17 cellular contexts compared by ENCODE assay signal in the genomic region with DNA sequence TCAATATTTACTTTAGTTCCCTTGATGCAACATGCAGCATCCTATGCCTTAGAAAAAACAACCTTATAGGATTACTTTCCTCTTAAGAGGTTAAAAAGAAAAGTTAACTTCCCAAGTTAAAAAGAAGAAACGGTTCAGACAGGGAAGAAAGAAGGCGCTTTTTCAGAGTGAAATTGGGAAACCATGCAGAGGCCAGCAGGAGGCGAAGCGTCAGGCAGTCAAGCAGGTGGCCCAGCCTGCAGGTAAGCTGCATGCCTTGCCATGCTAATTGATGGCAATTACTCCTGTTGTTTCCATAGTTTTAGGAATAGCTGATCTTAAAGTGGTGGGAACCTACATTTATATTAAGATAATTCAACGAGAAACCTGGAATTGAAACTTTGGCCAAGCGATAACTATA.
DNase-seq lines count a peak whose midpoint lies in the region; ATAC-seq lines count a peak whose summit lies in the region.
"Had no signal": no experiment of that assay in that cellular context is flagged by ENCODE, and none has a peak within 500 bp of the region (broad histone marks: within the 10 kb centered on the region; RNA-seq: fewer than 3 reads in every experiment).

No MANE protein-coding gene starts in this region.

- no peak overlapping the region for H3K18ac ChIP-seq in mesendoderm (ENCODE audit: low read length)

- H3K79me1 ChIP-seq in mesendoderm (ENCODE audit: low read length) = no peaks in the 10 kb centered on the region

- intact Hi-C loops in posterior vena cava (cut with DNase I) = no loop called here

- no peak overlapping the region for H3K23ac ChIP-seq in mesendoderm (ENCODE audit: low read length)

- no peak overlapping the region for H3K4ac ChIP-seq in mesendoderm (ENCODE audit: low read depth, low read length)

- no peak overlapping the region for H2BK15ac ChIP-seq in mesendoderm (replicated peaks; ENCODE audit: low read depth)

- no peak overlapping the region for H3K4me3 ChIP-seq in H7 (ENCODE audit: insufficient read depth, low read depth, low read length)
- no peak overlapping the region for H3K4me3 ChIP-seq in mesendoderm (ENCODE audit: low read length)
- H3K4me3 ChIP-seq: BLaER1 treated with 17β-estradiol and CSF1 and Interleukin-3, amounts not matched to agents 10 nM and 100 nM; GM23248 had no signal

- H3K9ac ChIP-seq in mesendoderm (ENCODE audit: low read length) = no peak overlapping the region
- H3K9ac ChIP-seq: BLaER1 treated with 17β-estradiol and CSF1 and Interleukin-3, amounts not matched to agents 10 nM and 100 nM; GM23248 had no signal

- no peaks in the 10 kb centered on the region for H3K4me1 ChIP-seq in mesendoderm (ENCODE audit: control insufficient read depth, low read depth, low read length)
- H3K4me1 ChIP-seq: BLaER1 treated with 17β-estradiol and CSF1 and Interleukin-3, amounts not matched to agents 10 nM and 100 nM had no signal

- H4K8ac ChIP-seq in mesendoderm (ENCODE audit: low read depth, low read length) = no peak overlapping the region

- H2BK120ac ChIP-seq in mesendoderm (ENCODE audit: low read depth, low read length) = no peak overlapping the region

- H3K27ac ChIP-seq in mesendoderm (ENCODE audit: low read depth, low read length) = no peak overlapping the region
- H3K27ac ChIP-seq: BLaER1 treated with 17β-estradiol and CSF1 and Interleukin-3, amounts not matched to agents 10 nM and 100 nM; GM23248; HL-60 had no signal

- peak; percentile 13 for DNase-seq in H7
- DNase-seq in NCI-H69 (lab: John Stamatoyannopoulos, UW) = peak; percentile 47
- DNase-seq in iPS DF 19.7 (ENCODE audit: low read depth, low spot score) = peak; percentile 23
- DNase-seq in mesendoderm = peak; percentile 13
- DNase-seq in posterior vena cava (ENCODE audit: low spot score) = no peak
- DNase-seq in stimulated activated naive CD4-positive, alpha-beta T cell treated with Interleukin-2 at 50 U/mL for 16 hours (lab: John Stamatoyannopoulos, UW) = no peak
- DNase-seq: ACHN; Calu3; CD4-positive, CD25-positive, alpha-beta regulatory T cell; DMS79; GM23248; HCEC 1CT; HFFc6 had no signal

- WGBS in mesendoderm (ENCODE audit: extremely low coverage, insufficient coverage, low lambda C conversion rate) = no CpG with 5 or more reads among the region's 6 CpGs

- no peak overlapping the region for H2AK5ac ChIP-seq in mesendoderm (ENCODE audit: low read length)

- H3K36me3 ChIP-seq in H7 (replicated peaks; ENCODE audit: control insufficient read depth, insufficient read depth, low read length) (no peaks in the 10 kb centered on the region), mesendoderm (ENCODE audit: control insufficient read depth, insufficient read depth, low read length) (no peaks in the 10 kb centered on the region)
- H3K36me3 ChIP-seq: BLaER1 treated with 17β-estradiol and CSF1 and Interleukin-3, amounts not matched to agents 10 nM and 100 nM had no signal

- no peaks in the 10 kb centered on the region for H3K79me2 ChIP-seq in mesendoderm (ENCODE audit: control insufficient read depth, insufficient read depth, low read length)

- no peak overlapping the region for H2BK5ac ChIP-seq in mesendoderm (ENCODE audit: low read length)

- H3K27me3 ChIP-seq in H7 (ENCODE audit: control insufficient read depth, insufficient read depth, low read length) = no peaks in the 10 kb centered on the region
- H3K27me3 ChIP-seq in mesendoderm (ENCODE audit: insufficient read depth, low read length, poor library complexity) = no peaks in the 10 kb centered on the region
- H3K27me3 ChIP-seq: BLaER1 treated with 17β-estradiol and CSF1 and Interleukin-3, amounts not matched to agents 10 nM and 100 nM had no signal

- H4K5ac ChIP-seq in mesendoderm (ENCODE audit: low read length) = no peak overlapping the region

- no peak overlapping the region for H3K56ac ChIP-seq in mesendoderm (ENCODE audit: low read length)

- no peak overlapping the region for H3K4me2 ChIP-seq in mesendoderm (ENCODE audit: low read length)
- H3K4me2 ChIP-seq: BLaER1 treated with 17β-estradiol and CSF1 and Interleukin-3, amounts not matched to agents 10 nM and 100 nM had no signal

- ATAC-seq in HG03342 (IDR thresholded peaks at IDR 0.05; ENCODE audit: unreplicated experiment) = no peak
- ATAC-seq in HG02798 (IDR thresholded peaks at IDR 0.05; ENCODE audit: poor library complexity, unreplicated experiment) = no peak

Comparison
In these comparisons a context has a peak if more than half of its experiments do, and no peak if none do; other contexts are left out.
1. DNase-seq: peak in H7 (single experiment), NCI-H69 (single experiment), iPS DF 19.7 (single experiment) and mesendoderm (single experiment); none in posterior vena cava (single experiment) and stimulated activated naive CD4-positive, alpha-beta T cell treated with Interleukin-2 at 50 U/mL for 16 hours (single experiment).